17 cellular contexts compared by ENCODE assay signal in the genomic region with DNA sequence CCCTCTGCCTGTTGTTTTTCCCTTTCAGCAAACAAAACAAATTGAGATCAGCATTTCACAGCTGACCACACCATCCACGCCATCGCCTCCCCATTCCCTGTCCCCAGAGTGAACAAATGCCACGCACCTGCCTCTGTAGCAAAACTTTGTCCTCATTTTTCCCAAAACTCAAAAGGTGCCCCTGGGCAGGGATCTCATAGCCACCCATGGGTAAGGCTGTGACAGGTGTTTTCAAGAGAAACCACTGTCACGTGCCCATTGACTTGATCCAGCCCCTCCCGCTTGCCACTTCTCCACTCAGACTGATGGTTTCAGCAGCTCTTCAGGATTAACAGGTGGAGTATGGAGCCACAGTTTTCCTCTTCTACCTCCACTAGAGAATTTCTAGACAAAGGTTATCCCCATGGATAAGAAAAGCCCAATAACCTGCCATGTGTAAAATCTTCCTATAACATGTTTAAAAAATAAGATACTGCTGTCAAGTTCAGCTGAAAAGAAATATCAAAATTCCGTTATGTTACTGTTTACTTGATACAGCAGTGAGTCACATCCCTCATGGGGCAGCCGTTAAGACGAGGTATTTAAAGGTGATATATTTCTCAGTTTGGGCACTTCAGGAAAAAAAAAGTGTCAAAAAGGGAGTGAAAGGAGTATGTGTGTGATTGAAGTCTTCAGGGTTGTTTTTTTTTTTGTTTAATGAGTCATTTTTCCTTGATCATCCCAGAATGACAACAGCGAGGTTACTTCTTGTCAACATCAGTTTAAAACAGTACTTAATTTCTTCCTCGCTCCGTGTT.
DNase-seq lines count a peak whose midpoint lies in the region; ATAC-seq and TF ChIP-seq lines count a peak whose summit lies in the region.
"Had no signal": no experiment of that assay in that cellular context is flagged by ENCODE, and none has a peak within 500 bp of the region (broad histone marks: within the 10 kb centered on the region; RNA-seq: fewer than 3 reads in every experiment).

No MANE protein-coding gene starts in this region.

- H3K36me3 ChIP-seq in WERI-Rb-1, result peaks cover 24% of the 10 kb centered on the region

- peak; percentile 45 for DNase-seq in activated T-cell treated with anti-CD3 and anti-CD28 coated beads, Interleukin-2, amount 50 U/mL, for 1 hour
- DNase-seq in activated T-cell treated with anti-CD3 and anti-CD28 coated beads for 4 hours (no peak), WERI-Rb-1 (peak; percentile 3), iPS-NIHi11 (ENCODE audit: low spot score) (no peak), sciatic nerve (ENCODE audit: low spot score) (no peak), GM10266 (ENCODE audit: extremely low spot score) (no peak)
- no peak for DNase-seq in central memory CD8-positive, alpha-beta T cell (ENCODE audit: low spot score in 2 of 2)
- peak; percentile 13 for DNase-seq in stimulated activated naive CD8-positive, alpha-beta T cell treated with anti-CD3 and anti-CD28 coated beads, Interleukin-15, Interleukin-2, amounts not matched to agents 100 U/mL and 50 U/mL, for 24 hours
- DNase-seq: activated CD4-positive, alpha-beta T cell treated with anti-CD3 and anti-CD28 coated beads, Interleukin-2, amount 50 U/mL, for 4 hours; activated naive CD8-positive, alpha-beta T cell treated with anti-CD3 and anti-CD28 coated beads, Interleukin-2, amount 10 ng/mL, durations not matched to agents 7 days and 5 days; effector CD8-positive, alpha-beta T cell; left lung; NCI-H446 treated with DMSO at 0.1 percent for 48 hours; SIG-M5 had no signal

- peaks cover 79% of the 10 kb centered on the region for H3K4me1 Mint-ChIP-seq in central memory CD8-positive, alpha-beta T cell
- H3K4me1 Mint-ChIP-seq: nephron had no signal

- H3K27me3 Mint-ChIP-seq in central memory CD8-positive, alpha-beta T cell, result no peaks in the 10 kb centered on the region
- H3K27me3 Mint-ChIP-seq: activated naive CD8-positive, alpha-beta T cell treated with anti-CD3 and anti-CD28 coated beads, Interleukin-2, amount 10 ng/mL, durations not matched to agents 7 days and 5 days had no signal

- H3K36me3 Mint-ChIP-seq in central memory CD8-positive, alpha-beta T cell (ENCODE audit: insufficient read depth), result peaks cover 39% of the 10 kb centered on the region

- TF ChIP-seq CTCF in WERI-Rb-1 (IDR thresholded peaks at IDR 0.05; ENCODE audit: low read depth, low read length), result no peak
- no peak for TF ChIP-seq CTCF in GM10266 (IDR thresholded peaks at IDR 0.05; ENCODE audit: control insufficient read depth, insufficient read depth, low read depth, missing control alignments)

- no peak for ATAC-seq in central memory CD8-positive, alpha-beta T cell (replicated peaks; ENCODE audit: extremely low read depth, poor library complexity, severe bottlenecking)
- peak; percentile 64 for ATAC-seq in stimulated activated naive CD8-positive, alpha-beta T cell treated with anti-CD3 and anti-CD28 coated beads, Interleukin-15, Interleukin-2, amounts not matched to agents 100 U/mL and 50 U/mL, for 24 hours
- no peak for ATAC-seq in sciatic nerve
- ATAC-seq: K562, left lung had no signal

- H3K9me3 ChIP-seq in WERI-Rb-1 (ENCODE audit: severe bottlenecking), result no peaks in the 10 kb centered on the region
- H3K9me3 ChIP-seq: left lung, suprapubic skin had no signal

- intact Hi-C loops in sciatic nerve (cut with DNase I), result no loop called here

- peak overlapping the region; percentile 98 for H3K27ac Mint-ChIP-seq in central memory CD8-positive, alpha-beta T cell (ENCODE audit: low read depth)
- H3K27ac Mint-ChIP-seq: activated naive CD8-positive, alpha-beta T cell treated with anti-CD3 and anti-CD28 coated beads, Interleukin-2, amount 10 ng/mL, durations not matched to agents 7 days and 5 days; nephron had no signal

- no peak overlapping the region for H3K4me3 ChIP-seq in WERI-Rb-1 (ENCODE audit: low read depth, low read length)
- H3K4me3 ChIP-seq: K562, left lung, suprapubic skin had no signal

- H3K9me3 Mint-ChIP-seq in central memory CD8-positive, alpha-beta T cell, result no peaks in the 10 kb centered on the region
- H3K9me3 Mint-ChIP-seq: activated naive CD8-positive, alpha-beta T cell treated with anti-CD3 and anti-CD28 coated beads, Interleukin-2, amount 10 ng/mL, durations not matched to agents 7 days and 5 days; nephron had no signal

- no peak overlapping the region for H3K27ac ChIP-seq in WERI-Rb-1
- H3K27ac ChIP-seq: left lung, suprapubic skin had no signal

- H3K27me3 ChIP-seq in WERI-Rb-1 (ENCODE audit: insufficient read depth, low read depth, severe bottlenecking), result no peaks in the 10 kb centered on the region
- H3K27me3 ChIP-seq: left lung, suprapubic skin had no signal

- peak overlapping the region; percentile 60 for H3K4me3 Mint-ChIP-seq in central memory CD8-positive, alpha-beta T cell
- H3K4me3 Mint-ChIP-seq: activated naive CD8-positive, alpha-beta T cell treated with anti-CD3 and anti-CD28 coated beads, Interleukin-2, amount 10 ng/mL, durations not matched to agents 7 days and 5 days; nephron had no signal

Comparison
In these comparisons a context has a peak if more than half of its experiments do, and no peak if none do; other contexts are left out.
1. DNase-seq: peak in activated T-cell treated with anti-CD3 and anti-CD28 coated beads, Interleukin-2, amount 50 U/mL, for 1 hour (single experiment), WERI-Rb-1 (single experiment) and stimulated activated naive CD8-positive, alpha-beta T cell treated with anti-CD3 and anti-CD28 coated beads, Interleukin-15, Interleukin-2, amounts not matched to agents 100 U/mL and 50 U/mL, for 24 hours (single experiment); none in activated T-cell treated with anti-CD3 and anti-CD28 coated beads for 4 hours (single experiment), central memory CD8-positive, alpha-beta T cell (0 of 2), iPS-NIHi11 (single experiment), sciatic nerve (single experiment) and GM10266 (single experiment).